In the genomic region with DNA sequence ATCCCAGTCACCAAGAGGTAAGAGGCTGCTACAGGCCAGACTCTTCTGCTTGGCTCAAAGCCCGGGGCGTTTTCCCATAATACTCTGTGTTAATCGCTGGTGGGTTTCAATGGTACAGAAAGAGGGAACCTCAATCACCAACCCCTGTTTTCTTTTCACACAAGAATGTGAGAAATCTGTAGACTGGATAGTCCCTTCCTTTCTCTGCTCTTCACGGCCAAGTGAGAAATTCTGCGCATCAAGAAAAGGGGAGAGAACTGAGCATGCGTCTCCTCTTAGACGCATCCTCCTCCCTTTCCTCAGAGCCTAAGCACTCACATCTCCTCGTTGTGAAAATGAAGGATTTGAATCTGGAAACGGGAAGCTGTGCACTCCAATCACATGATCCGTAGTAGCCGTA, we compare ENCODE assay signal across 18 cellular contexts.
DNase-seq lines count a peak whose midpoint lies in the region; ATAC-seq and TF ChIP-seq lines count a peak whose summit lies in the region.
"Had no signal": no experiment of that assay in that cellular context is flagged by ENCODE, and none has a peak within 500 bp of the region (broad histone marks: within the 10 kb centered on the region; RNA-seq: fewer than 3 reads in every experiment).

No MANE protein-coding gene starts in this region.

- H3K9me3 ChIP-seq in IMR-90 (ENCODE audit: control insufficient read depth, insufficient read depth, low read length) (no peaks in the 10 kb centered on the region), PC-3 (ENCODE audit: low read length) (no peaks in the 10 kb centered on the region)
- H3K9me3 ChIP-seq: A549, Caco-2 had no signal

- POLR2A ChIA-PET in IMR-90 (lab: Charles Lee; ENCODE audit: unreplicated experiment), result no interaction called here
- POLR2A ChIA-PET in PC-3 (lab: Charles Lee; ENCODE audit: unreplicated experiment), result no interaction called here

- H4K5ac ChIP-seq in IMR-90 (ENCODE audit: low read depth, low read length), result no peak overlapping the region

- H2BK15ac ChIP-seq in IMR-90 (ENCODE audit: low read depth, low read length), result peak overlapping the region; percentile 61; the same call in 1 of the 3 replicates

- H2AFZ ChIP-seq in IMR-90 (replicated peaks; ENCODE audit: low read length, poor library complexity) (no peak overlapping the region), PC-3 (ENCODE audit: low read length) (no peak overlapping the region)
- H2AFZ ChIP-seq: GM23338 had no signal

- ATAC-seq in IMR-90 (ENCODE audit: low read depth), result no peak
- no peak for ATAC-seq in memory B cell (ENCODE audit: low read depth)
- ATAC-seq in PC-3, result no peak
- no peak for ATAC-seq in HG02970 (IDR thresholded peaks at IDR 0.05; ENCODE audit: low FRiP score, unreplicated experiment)
- ATAC-seq: A549, GM12878, GM23338 had no signal

- no peaks in the 10 kb centered on the region for H3K27me3 ChIP-seq in IMR-90 (ENCODE audit: control insufficient read depth, insufficient read depth, low read length)
- no peaks in the 10 kb centered on the region for H3K27me3 ChIP-seq in PC-3 (ENCODE audit: low read length)

- H2AK9ac ChIP-seq in IMR-90 (replicated peaks; ENCODE audit: low read depth, low read length, poor library complexity), result no peak overlapping the region

- H3K27ac ChIP-seq in IMR-90 (ENCODE audit: insufficient read depth, low read length) (no peak overlapping the region), PC-3 (ENCODE audit: low read length) (no peak overlapping the region)
- H3K27ac ChIP-seq: 22Rv1, A549, C4-2B had no signal

- DNase-seq in DMS 273 (lab: John Stamatoyannopoulos, UW; ENCODE audit: unreplicated experiment) (peak; percentile 16), DMS 273 treated with DMSO at 0.1 percent for 48 hours (lab: John Stamatoyannopoulos, UW) (no peak), ELF-1 (ENCODE audit: low read depth, low spot score) (peak; percentile 18), IMR-90 (no peak), memory B cell (ENCODE audit: low spot score in 2 of 2) (no peak), PC-3 (no peak), NCI-H2196 (lab: John Stamatoyannopoulos, UW; ENCODE audit: unreplicated experiment) (no peak)
- DNase-seq: AML-193; Caco-2; CD4-positive, alpha-beta T cell; KBM-7 had no signal

- no peaks in the 10 kb centered on the region for H3K36me3 Mint-ChIP-seq in memory B cell

- H3K56ac ChIP-seq in IMR-90 (ENCODE audit: extremely low read depth, insufficient read depth, low read length), result no peak overlapping the region

- no peak overlapping the region for H3K4me3 Mint-ChIP-seq in memory B cell
- H3K4me3 Mint-ChIP-seq: CD4-positive, alpha-beta T cell; GM23338; IgD-negative memory B cell had no signal

- H3K4me3 ChIP-seq in IMR-90 (ENCODE audit: insufficient read depth, low read depth, low read length) (no peak overlapping the region), PC-3 (ENCODE audit: low read length) (no peak overlapping the region)
- H3K4me3 ChIP-seq: A549, GM12878, GM23338 had no signal

- TF ChIP-seq CTCF in IMR-90 (conservative IDR thresholded peaks at IDR 0.05; ENCODE audit: low read depth, low read length) (no peak), PC-3 (conservative IDR thresholded peaks at IDR 0.05; ENCODE audit: low read depth, low read length) (no peak)

- H3K9me1 ChIP-seq in IMR-90 (ENCODE audit: insufficient read depth, low read length), result no peaks in the 10 kb centered on the region; the same call in 1 of the 2 replicates

- H2BK20ac ChIP-seq in IMR-90 (ENCODE audit: low read depth, low read length), result no peak overlapping the region

- H3K9ac ChIP-seq in IMR-90 (ENCODE audit: low read depth, low read length) (no peak overlapping the region), PC-3 (ENCODE audit: low read length) (no peak overlapping the region)

- H3K4me1 Mint-ChIP-seq in memory B cell, result peaks cover 3% of the 10 kb centered on the region
- H3K4me1 Mint-ChIP-seq: GM23338 had no signal

- H3K79me2 ChIP-seq in PC-3 (ENCODE audit: low read length), result no peaks in the 10 kb centered on the region

- no peaks in the 10 kb centered on the region for H3F3A ChIP-seq in PC-3 (ENCODE audit: low read length, unreplicated experiment)

- no peaks in the 10 kb centered on the region for H3K27me3 Mint-ChIP-seq in memory B cell
- H3K27me3 Mint-ChIP-seq: CD4-positive, alpha-beta T cell; IgD-negative memory B cell had no signal

- no peak overlapping the region for H3K23ac ChIP-seq in IMR-90 (ENCODE audit: low read depth, low read length)

- H4K8ac ChIP-seq in IMR-90 (ENCODE audit: low read depth in 2 of 2, low read length in 2 of 2), result no peak overlapping the region

- no peaks in the 10 kb centered on the region for H3K36me3 ChIP-seq in IMR-90 (ENCODE audit: control insufficient read depth, insufficient read depth, low read length)
- no peaks in the 10 kb centered on the region for H3K36me3 ChIP-seq in PC-3 (ENCODE audit: low read depth, low read length)

- BruUV-seq in IMR-90 (replicated peaks; lab: Mats Ljungman, UMichigan) (no TSS peak), PC-3 (replicated peaks; lab: Mats Ljungman, UMichigan) (no TSS peak)

- TF ChIP-seq POLR2A in IMR-90 (IDR thresholded peaks at IDR 0.05; ENCODE audit: low read depth, low read length), result no peak

- no peak overlapping the region for H3K18ac ChIP-seq in IMR-90 (ENCODE audit: low read depth, low read length)

- no peak overlapping the region for H3K14ac ChIP-seq in IMR-90 (replicated peaks; ENCODE audit: low read depth, low read length)

- H3K4me2 ChIP-seq in IMR-90 (ENCODE audit: low read depth, low read length), result no peak overlapping the region
- no peak overlapping the region for H3K4me2 ChIP-seq in PC-3 (ENCODE audit: low read length)
- H3K4me2 ChIP-seq: A549, GM23338 had no signal

- peaks cover 3% of the 10 kb centered on the region; the same call in 1 of the 2 replicates for H3K4me1 ChIP-seq in IMR-90 (ENCODE audit: control insufficient read depth, insufficient read depth, low read length)
- peaks cover 9% of the 10 kb centered on the region; the same call in 1 of the 2 replicates for H3K4me1 ChIP-seq in PC-3 (ENCODE audit: insufficient read depth, low read length)
- H3K4me1 ChIP-seq: A549 had no signal

- H3K9me2 ChIP-seq in PC-3 (replicated peaks; ENCODE audit: low read length), result no peaks in the 10 kb centered on the region

- H2BK120ac ChIP-seq in IMR-90 (ENCODE audit: low read depth, low read length), result no peak overlapping the region; the same call in 1 of the 2 replicates

- H3K27ac Mint-ChIP-seq in memory B cell, result peak overlapping the region; percentile 15
- H3K27ac Mint-ChIP-seq: CD4-positive, alpha-beta T cell; GM23338 had no signal

- TF ChIP-seq RAD21 in IMR-90 (IDR thresholded peaks at IDR 0.05; ENCODE audit: low read length), result no peak

- H4K91ac ChIP-seq in IMR-90 (ENCODE audit: insufficient read depth, low read depth, low read length), result no peak overlapping the region

- H4K20me1 ChIP-seq in IMR-90 (ENCODE audit: insufficient read depth, low read length) (no peaks in the 10 kb centered on the region), PC-3 (ENCODE audit: low read length) (no peaks in the 10 kb centered on the region)

- CTCF ChIA-PET in IMR-90 (lab: Yijun Ruan, JAX), result no interaction called here
- CTCF ChIA-PET in PC-3 (lab: Charles Lee), result interaction anchor here (0.6 kb wide), 1 partner anchor 378 kb away, joined by 3 read pairs; no protein-coding TSS in a partner anchor

- H3K79me1 ChIP-seq in IMR-90 (ENCODE audit: low read depth in 1 of 2, low read length in 2 of 2), result no peaks in the 10 kb centered on the region

- H2AK5ac ChIP-seq in IMR-90 (ENCODE audit: low read depth, low read length), result 0 out of 2 replicates have a peak overlapping the region, but pooled peaks have one; percentile 31

- in situ Hi-C loops in IMR-90 (cut with MboI; ENCODE audit: low sequenced_read_pairs), result no loop called here

- no peaks in the 10 kb centered on the region for H3K9me3 Mint-ChIP-seq in memory B cell
- H3K9me3 Mint-ChIP-seq: CD4-positive, alpha-beta T cell; GM23338; IgD-negative memory B cell had no signal

- WGBS in IMR-90 (ENCODE audit: extremely low coverage in 2 of 2, insufficient read length in 1 of 2), 2 experiments, result 80% methylated on average over 3 of the region's 11 CpGs; no CpG with 5 or more reads in 1 of the 2 experiments

- no peak overlapping the region for H2BK5ac ChIP-seq in IMR-90 (ENCODE audit: low read depth, low read length, poor library complexity, severe bottlenecking)

- intact Hi-C loops in IMR-90 (cut with micrococcal nuclease), result no loop called here
- intact Hi-C loops in PC-3 (cut with micrococcal nuclease), result loop anchor here (10.0 kb wide), 1 partner anchor 75 kb away; no protein-coding TSS in a partner anchor

- dilution Hi-C loops in IMR-90 (cut with HindIII; ENCODE audit: low sequenced_read_pairs, unreplicated experiment), result no loop called here

- H3K4ac ChIP-seq in IMR-90 (ENCODE audit: low read depth, low read length), result no peak overlapping the region

TF ChIP-seq in IMR-90, 13 proteins besides CTCF, POLR2A, EP300 and RAD21 (continues in another document):
- TF ChIP-seq, protein P1, sequence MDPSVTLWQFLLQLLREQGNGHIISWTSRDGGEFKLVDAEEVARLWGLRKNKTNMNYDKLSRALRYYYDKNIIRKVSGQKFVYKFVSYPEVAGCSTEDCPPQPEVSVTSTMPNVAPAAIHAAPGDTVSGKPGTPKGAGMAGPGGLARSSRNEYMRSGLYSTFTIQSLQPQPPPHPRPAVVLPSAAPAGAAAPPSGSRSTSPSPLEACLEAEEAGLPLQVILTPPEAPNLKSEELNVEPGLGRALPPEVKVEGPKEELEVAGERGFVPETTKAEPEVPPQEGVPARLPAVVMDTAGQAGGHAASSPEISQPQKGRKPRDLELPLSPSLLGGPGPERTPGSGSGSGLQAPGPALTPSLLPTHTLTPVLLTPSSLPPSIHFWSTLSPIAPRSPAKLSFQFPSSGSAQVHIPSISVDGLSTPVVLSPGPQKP (IDR thresholded peaks at IDR 0.05; ENCODE audit: borderline replicate concordance, low read depth, low read length), result no peak
- TF ChIP-seq, protein P2, sequence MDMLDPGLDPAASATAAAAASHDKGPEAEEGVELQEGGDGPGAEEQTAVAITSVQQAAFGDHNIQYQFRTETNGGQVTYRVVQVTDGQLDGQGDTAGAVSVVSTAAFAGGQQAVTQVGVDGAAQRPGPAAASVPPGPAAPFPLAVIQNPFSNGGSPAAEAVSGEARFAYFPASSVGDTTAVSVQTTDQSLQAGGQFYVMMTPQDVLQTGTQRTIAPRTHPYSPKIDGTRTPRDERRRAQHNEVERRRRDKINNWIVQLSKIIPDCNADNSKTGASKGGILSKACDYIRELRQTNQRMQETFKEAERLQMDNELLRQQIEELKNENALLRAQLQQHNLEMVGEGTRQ (IDR thresholded peaks at IDR 0.05; ENCODE audit: low read depth, low read length), result no peak
- TF ChIP-seq SMC3 (IDR thresholded peaks at IDR 0.05; ENCODE audit: low read depth, low read length) (no peak), MAFK (IDR thresholded peaks at IDR 0.05; ENCODE audit: low read depth, low read length) (no peak), CHD1 (IDR thresholded peaks at IDR 0.05; ENCODE audit: low read depth, low read length) (no peak), MAZ (IDR thresholded peaks at IDR 0.05; ENCODE audit: borderline replicate concordance, low read depth, low read length) (no peak), CEBPB (IDR thresholded peaks at IDR 0.05; ENCODE audit: low read depth, low read length) (no peak), BHLHE40 (IDR thresholded peaks at IDR 0.05; ENCODE audit: low read depth, low read length) (no peak), RCOR1 (IDR thresholded peaks at IDR 0.05; ENCODE audit: insufficient replicate concordance, low read length) (no peak)

Comparison
In these comparisons a context has a peak if more than half of its experiments do, and no peak if none do; other contexts are left out.
1. DNase-seq: peak in DMS 273 (single experiment) and ELF-1 (single experiment); none in DMS 273 treated with DMSO at 0.1 percent for 48 hours (single experiment), IMR-90 (single experiment), memory B cell (0 of 2), PC-3 (single experiment) and NCI-H2196 (single experiment).